In the genomic region with DNA sequence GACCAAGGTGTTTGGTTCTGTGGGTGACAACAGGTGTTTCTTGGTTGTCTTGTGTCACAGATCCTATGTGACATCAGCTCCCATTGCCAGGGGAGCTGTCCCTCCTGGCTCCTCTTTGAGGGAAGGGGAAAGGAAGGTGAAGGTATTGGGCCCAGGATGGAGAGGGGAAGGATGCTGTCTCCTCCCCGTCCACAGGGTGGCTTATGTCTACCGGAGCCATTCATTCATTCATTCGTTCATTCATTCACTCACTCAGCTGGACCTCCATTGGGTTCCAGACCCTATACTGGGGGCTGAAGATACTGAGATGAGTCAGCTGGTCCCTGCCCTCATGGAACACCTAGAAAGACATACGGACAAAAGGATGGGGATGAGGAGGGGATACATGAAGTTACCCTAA, we compare ENCODE assay signal across 1 cellular context.
TF ChIP-seq lines count a peak whose summit lies in the region.

No MANE protein-coding gene starts in this region.

TF ChIP-seq in endothelial cell of umbilical vein, 7 proteins besides CTCF, POLR2A, EP300 and RAD21 (continued from another document):
- TF ChIP-seq FOS (IDR thresholded peaks at IDR 0.05; ENCODE audit: borderline replicate concordance, insufficient read depth, low read length) (no peak), POLR2AphosphoS5 (IDR thresholded peaks at IDR 0.05; ENCODE audit: insufficient read depth, low read depth, low read length) (no peak), MYC (IDR thresholded peaks at IDR 0.05; ENCODE audit: low read depth, low read length) (no peak), GATA2 (IDR thresholded peaks at IDR 0.05; ENCODE audit: insufficient read depth, insufficient read length, low read depth, low read length) (no peak)
- TF ChIP-seq, protein P1, sequence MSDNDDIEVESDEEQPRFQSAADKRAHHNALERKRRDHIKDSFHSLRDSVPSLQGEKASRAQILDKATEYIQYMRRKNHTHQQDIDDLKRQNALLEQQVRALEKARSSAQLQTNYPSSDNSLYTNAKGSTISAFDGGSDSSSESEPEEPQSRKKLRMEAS (IDR thresholded peaks at IDR 0.05; ENCODE audit: insufficient read depth, insufficient read length) = no peak
